ENCODE assay signal across 24 cellular contexts in the genomic region with DNA sequence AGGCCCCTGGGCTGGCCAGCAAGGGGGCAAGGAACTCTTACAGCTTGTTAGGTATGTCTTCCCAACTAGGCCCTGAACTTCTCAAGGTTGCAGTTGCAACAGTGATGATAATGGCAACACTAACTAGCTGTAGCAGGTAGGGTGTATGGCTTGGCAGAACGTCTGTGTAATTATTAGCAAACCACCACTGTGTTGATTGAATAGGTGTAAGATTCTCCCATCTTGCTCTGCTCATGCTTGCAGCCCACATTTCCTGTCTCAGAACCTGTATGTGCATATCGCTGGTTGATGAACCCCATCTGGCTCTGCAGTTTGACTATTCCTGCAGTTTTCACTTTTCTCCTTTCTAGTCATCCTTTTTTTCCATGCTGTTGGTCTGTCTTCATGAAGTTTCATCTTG.
DNase-seq lines count a peak whose midpoint lies in the region; ATAC-seq lines count a peak whose summit lies in the region.
"Had no signal": no experiment of that assay in that cellular context is flagged by ENCODE, and none has a peak within 500 bp of the region (broad histone marks: within the 10 kb centered on the region; RNA-seq: fewer than 3 reads in every experiment).

No MANE protein-coding gene starts in this region.

- no peak for DNase-seq in DMS153 (lab: John Stamatoyannopoulos, UW)
- no peak for DNase-seq in activated T-helper 1 cell treated with anti-CD3 and anti-CD28 coated beads, Interleukin-12 subunit alpha, Interleukin-12 subunit beta, Interleukin-2, Interleukin-4 antibody, amounts not matched to agents 30 ng/mL and 10 ng/mL and 1 ng/mL, durations not matched to agents 14 hours and 24 hours and 36 hours (ENCODE audit: low spot score)
- no peak for DNase-seq in activated CD4-positive, alpha-beta T cell treated with anti-CD3 and anti-CD28 coated beads, Interleukin-2, amount 10 ng/mL, durations not matched to agents 7 days and 5 days
- DNase-seq in NCI-H187 (lab: John Stamatoyannopoulos, UW), result no peak
- DNase-seq: activated CD8-positive, alpha-beta T cell treated with anti-CD3 and anti-CD28 coated beads, Interleukin-2, amount 10 ng/mL, durations not matched to agents 7 days and 5 days; CD4-positive, CD25-positive, alpha-beta regulatory T cell; HCEC 1CT; hypothalamus; IMR-90; left cardiac atrium; NCI-H146; occipital lobe; psoas muscle; SHP77 treated with DMSO at 0.1 percent for 48 hours; stimulated activated CD4-positive, alpha-beta T cell treated with anti-CD3 and anti-CD28 coated beads, Interleukin-4, amount 100 ng/mL, for 1 hour; thyroid gland had no signal

- POLR2A ChIA-PET in activated CD4-positive, alpha-beta T cell treated with anti-CD3 and anti-CD28 coated beads, Interleukin-2, amount 10 ng/mL, durations not matched to agents 7 days and 5 days (lab: Charles Lee), result no interaction called here

- peak; percentile 50 for ATAC-seq in GM18498 (IDR thresholded peaks at IDR 0.05; ENCODE audit: unreplicated experiment)
- peak; percentile 60 for ATAC-seq in GM19397 (IDR thresholded peaks at IDR 0.05; ENCODE audit: unreplicated experiment)
- peak; percentile 42 for ATAC-seq in HG02763 (IDR thresholded peaks at IDR 0.05; ENCODE audit: unreplicated experiment)
- ATAC-seq in HG03432 (IDR thresholded peaks at IDR 0.05; ENCODE audit: unreplicated experiment), result peak; percentile 50
- ATAC-seq: activated CD8-positive, alpha-beta T cell treated with anti-CD3 and anti-CD28 coated beads, Interleukin-2, amount 10 ng/mL, durations not matched to agents 7 days and 5 days; natural killer cell treated with Interleukin-12 subunit alpha and Interleukin-12 subunit beta and Interleukin-15 and Interleukin-18, amount 100 ng/mL, for 72 hours; Panc1; psoas muscle had no signal

- no peaks in the 10 kb centered on the region for H3K9me3 Mint-ChIP-seq in activated T-helper 1 cell treated with anti-CD3 and anti-CD28 coated beads, Interleukin-12 subunit alpha, Interleukin-12 subunit beta, Interleukin-2, Interleukin-4 antibody, amounts not matched to agents 30 ng/mL and 10 ng/mL and 1 ng/mL, durations not matched to agents 14 hours and 24 hours and 36 hours
- no peaks in the 10 kb centered on the region for H3K9me3 Mint-ChIP-seq in activated CD4-positive, alpha-beta T cell treated with anti-CD3 and anti-CD28 coated beads, Interleukin-2, amount 10 ng/mL, durations not matched to agents 7 days and 5 days
- H3K9me3 Mint-ChIP-seq: activated T-helper 2 cell treated with anti-CD3 and anti-CD28 coated beads, Interferon-gamma antibody, Interleukin-2, Interleukin-4, amounts not matched to agents 10 μg/mL and 5 μg/mL and 100 μg/mL, durations not matched to agents 14 hours and 24 hours and 36 hours; CD4-positive, CD25-positive, alpha-beta regulatory T cell; natural killer cell treated with Interleukin-12 subunit alpha and Interleukin-12 subunit beta and Interleukin-15 and Interleukin-18, amount 100 ng/mL, for 72 hours had no signal

- intact Hi-C loops in activated T-helper 1 cell treated with anti-CD3 and anti-CD28 coated beads, Interleukin-12 subunit alpha, Interleukin-12 subunit beta, Interleukin-2, Interleukin-4 antibody, amounts not matched to agents 30 ng/mL and 10 ng/mL and 1 ng/mL, durations not matched to agents 14 hours and 24 hours and 36 hours (cut with micrococcal nuclease), result no loop called here

- H3K36me3 Mint-ChIP-seq in activated T-helper 1 cell treated with anti-CD3 and anti-CD28 coated beads, Interleukin-12 subunit alpha, Interleukin-12 subunit beta, Interleukin-2, Interleukin-4 antibody, amounts not matched to agents 30 ng/mL and 10 ng/mL and 1 ng/mL, durations not matched to agents 14 hours and 24 hours and 36 hours (ENCODE audit: low read depth), result no peaks in the 10 kb centered on the region
- no peaks in the 10 kb centered on the region for H3K36me3 Mint-ChIP-seq in activated CD4-positive, alpha-beta T cell treated with anti-CD3 and anti-CD28 coated beads, Interleukin-2, amount 10 ng/mL, durations not matched to agents 7 days and 5 days (ENCODE audit: low read depth)
- H3K36me3 Mint-ChIP-seq: activated naive CD8-positive, alpha-beta T cell; CD4-positive, CD25-positive, alpha-beta regulatory T cell; natural killer cell treated with Interleukin-12 subunit alpha and Interleukin-12 subunit beta and Interleukin-15 and Interleukin-18, amount 100 ng/mL, for 72 hours had no signal

- no peaks in the 10 kb centered on the region for H3K27me3 Mint-ChIP-seq in activated T-helper 1 cell treated with anti-CD3 and anti-CD28 coated beads, Interleukin-12 subunit alpha, Interleukin-12 subunit beta, Interleukin-2, Interleukin-4 antibody, amounts not matched to agents 30 ng/mL and 10 ng/mL and 1 ng/mL, durations not matched to agents 14 hours and 24 hours and 36 hours (ENCODE audit: insufficient read depth)
- no peaks in the 10 kb centered on the region for H3K27me3 Mint-ChIP-seq in activated CD4-positive, alpha-beta T cell treated with anti-CD3 and anti-CD28 coated beads, Interleukin-2, amount 10 ng/mL, durations not matched to agents 7 days and 5 days
- H3K27me3 Mint-ChIP-seq: activated naive CD8-positive, alpha-beta T cell; CD4-positive, CD25-positive, alpha-beta regulatory T cell had no signal

- peaks cover 13% of the 10 kb centered on the region for H3K4me1 Mint-ChIP-seq in activated T-helper 1 cell treated with anti-CD3 and anti-CD28 coated beads, Interleukin-12 subunit alpha, Interleukin-12 subunit beta, Interleukin-2, Interleukin-4 antibody, amounts not matched to agents 30 ng/mL and 10 ng/mL and 1 ng/mL, durations not matched to agents 14 hours and 24 hours and 36 hours (ENCODE audit: low read depth)
- H3K4me1 Mint-ChIP-seq in activated CD4-positive, alpha-beta T cell treated with anti-CD3 and anti-CD28 coated beads, Interleukin-2, amount 10 ng/mL, durations not matched to agents 7 days and 5 days, result peaks cover 17% of the 10 kb centered on the region

- no peak overlapping the region for H3K4me3 Mint-ChIP-seq in activated T-helper 1 cell treated with anti-CD3 and anti-CD28 coated beads, Interleukin-12 subunit alpha, Interleukin-12 subunit beta, Interleukin-2, Interleukin-4 antibody, amounts not matched to agents 30 ng/mL and 10 ng/mL and 1 ng/mL, durations not matched to agents 14 hours and 24 hours and 36 hours
- no peak overlapping the region for H3K4me3 Mint-ChIP-seq in activated CD4-positive, alpha-beta T cell treated with anti-CD3 and anti-CD28 coated beads, Interleukin-2, amount 10 ng/mL, durations not matched to agents 7 days and 5 days
- H3K4me3 Mint-ChIP-seq: activated CD8-positive, alpha-beta T cell treated with anti-CD3 and anti-CD28 coated beads, Interleukin-2, amount 10 ng/mL, durations not matched to agents 7 days and 5 days; activated naive CD8-positive, alpha-beta T cell; CD4-positive, CD25-positive, alpha-beta regulatory T cell; natural killer cell treated with Interleukin-12 subunit alpha and Interleukin-12 subunit beta and Interleukin-15 and Interleukin-18, amount 100 ng/mL, for 72 hours had no signal

- H3K27ac Mint-ChIP-seq in activated T-helper 1 cell treated with anti-CD3 and anti-CD28 coated beads, Interleukin-12 subunit alpha, Interleukin-12 subunit beta, Interleukin-2, Interleukin-4 antibody, amounts not matched to agents 30 ng/mL and 10 ng/mL and 1 ng/mL, durations not matched to agents 14 hours and 24 hours and 36 hours, result no peak overlapping the region
- H3K27ac Mint-ChIP-seq in activated CD4-positive, alpha-beta T cell treated with anti-CD3 and anti-CD28 coated beads, Interleukin-2, amount 10 ng/mL, durations not matched to agents 7 days and 5 days, result no peak overlapping the region
- H3K27ac Mint-ChIP-seq: activated naive CD8-positive, alpha-beta T cell; activated T-helper 2 cell treated with anti-CD3 and anti-CD28 coated beads, Interferon-gamma antibody, Interleukin-2, Interleukin-4, amounts not matched to agents 10 μg/mL and 5 μg/mL and 100 μg/mL, durations not matched to agents 14 hours and 24 hours and 36 hours; natural killer cell treated with Interleukin-12 subunit alpha and Interleukin-12 subunit beta and Interleukin-15 and Interleukin-18, amount 100 ng/mL, for 72 hours had no signal

- CTCF ChIA-PET in activated CD4-positive, alpha-beta T cell treated with anti-CD3 and anti-CD28 coated beads, Interleukin-2, amount 10 ng/mL, durations not matched to agents 7 days and 5 days (lab: Charles Lee), result interaction anchor here (11.2 kb wide), 1 partner anchor 15 kb away, joined by 97 read pairs; no protein-coding TSS in a partner anchor
